In genomic region chr10:14904316-14904732, GRCh38 we compare ENCODE assay signal across 8 cellular contexts. TPM values are rescaled to one million over a fixed set of nuclear protein-coding genes. Genes with fewer than 3 reads are reported as not detected.
A peak's percentile ranks its signal among the peaks of the same experiment; 100 is the strongest.
DNase-seq lines count a peak whose midpoint lies in the region; ATAC-seq and TF ChIP-seq lines count a peak whose summit lies in the region.

No MANE protein-coding gene starts in this region.

- TF ChIP-seq RAD21 in Ishikawa (IDR thresholded peaks at IDR 0.05; ENCODE audit: low read depth), result peak; percentile 8; the same call in 1 of the 2 replicates

- DNase-seq in stimulated activated CD4-positive, alpha-beta T cell treated with anti-CD3 and anti-CD28 coated beads, Interleukin-4, amount 100 ng/mL, for 24 hours, result peak; percentile 25
- no peak for DNase-seq in stimulated activated CD4-positive, alpha-beta T cell treated with anti-CD3 and anti-CD28 coated beads, Interleukin-2, amount 100 ng/mL, for 24 hours
- DNase-seq in adipocyte (ENCODE audit: low read depth) (peak; percentile 55), kidney epithelial cell (ENCODE audit: low read depth) (no peak), NK-92 (lab: John Stamatoyannopoulos, UW; ENCODE audit: unreplicated experiment) (no peak)

- H3K36me3 ChIP-seq in adipocyte (ENCODE audit: control insufficient read depth, insufficient read depth, low read length, severe bottlenecking) (peaks cover 48% of the 10 kb centered on the region), kidney epithelial cell (ENCODE audit: control insufficient read depth, insufficient read depth, low read length) (no peaks in the 10 kb centered on the region)

- no peak for ATAC-seq in GM19324 (IDR thresholded peaks at IDR 0.05; ENCODE audit: low FRiP score, unreplicated experiment)
- ATAC-seq in GM18511 (IDR thresholded peaks at IDR 0.05; ENCODE audit: unreplicated experiment), result no peak

- H3K4me3 ChIP-seq in adipocyte (ENCODE audit: low read length), result no peak overlapping the region
- no peak overlapping the region for H3K4me3 ChIP-seq in kidney epithelial cell (ENCODE audit: low read depth, low read length)

- peaks cover 8% of the 10 kb centered on the region for H3K9me3 ChIP-seq in adipocyte (ENCODE audit: control insufficient read depth, low read length)

- peak; percentile 51 for TF ChIP-seq CTCF in kidney epithelial cell (IDR thresholded peaks at IDR 0.05; ENCODE audit: insufficient read depth, low read length, poor library complexity, severe bottlenecking)

- no peaks in the 10 kb centered on the region for H3K4me1 ChIP-seq in adipocyte (ENCODE audit: control insufficient read depth, insufficient read depth, low read length)

- H3K27me3 ChIP-seq in adipocyte (replicated peaks; ENCODE audit: control insufficient read depth, insufficient read depth, low read length) (no peaks in the 10 kb centered on the region), kidney epithelial cell (ENCODE audit: control insufficient read depth, insufficient read depth, low read length) (no peaks in the 10 kb centered on the region)

- no peak overlapping the region for H3K9ac ChIP-seq in adipocyte (ENCODE audit: low read length)

- no peak for TF ChIP-seq EP300 in Ishikawa (IDR thresholded peaks at IDR 0.05; ENCODE audit: borderline replicate concordance)

TF ChIP-seq in Ishikawa, 13 proteins besides CTCF, POLR2A, EP300 and RAD21:
- TF ChIP-seq NFIC (IDR thresholded peaks at IDR 0.05) (no peak), CEBPB (IDR thresholded peaks at IDR 0.05) (no peak), YY1 (IDR thresholded peaks at IDR 0.05; ENCODE audit: low read depth) (no peak), MAX (IDR thresholded peaks at IDR 0.05) (no peak), TEAD4 (IDR thresholded peaks at IDR 0.05) (no peak), FOXM1 (IDR thresholded peaks at IDR 0.05; ENCODE audit: borderline replicate concordance, low read depth) (no peak), TCF12 (IDR thresholded peaks at IDR 0.05; ENCODE audit: low read depth) (no peak), TAF1 (IDR thresholded peaks at IDR 0.05; ENCODE audit: low read depth) (no peak), EGR1 (IDR thresholded peaks at IDR 0.05) (no peak), CREB1 (IDR thresholded peaks at IDR 0.05; ENCODE audit: low read depth) (no peak), ZBTB7A (IDR thresholded peaks at IDR 0.05; ENCODE audit: low read depth) (no peak), REST (IDR thresholded peaks at IDR 0.05; ENCODE audit: low read depth) (no peak)

RNA-seq across cellular contexts. Expression of gene SUV39H2, which starts 25.7 kb away (rescaled TPM):
- 6.9 and 11.7 TPM in 2 replicates for total RNA-seq in kidney epithelial cell

RNA-seq across cellular contexts. Expression of gene DCLRE1C, which starts 49.6 kb away (rescaled TPM):
- 10.3 and 12.2 TPM in 2 replicates for total RNA-seq in kidney epithelial cell

RNA-seq across cellular contexts. Expression of gene MEIG1, which starts 54.9 kb away (rescaled TPM):
- 1.5 TPM in 1 of 2 replicates, not detected in the other for total RNA-seq in kidney epithelial cell

Comparison
In these comparisons a context has a peak if more than half of its experiments do, and no peak if none do; other contexts are left out.
1. DNase-seq: peak in stimulated activated CD4-positive, alpha-beta T cell treated with anti-CD3 and anti-CD28 coated beads, Interleukin-4, amount 100 ng/mL, for 24 hours (single experiment) and adipocyte (single experiment); none in stimulated activated CD4-positive, alpha-beta T cell treated with anti-CD3 and anti-CD28 coated beads, Interleukin-2, amount 100 ng/mL, for 24 hours (0 of 2), kidney epithelial cell (single experiment) and NK-92 (single experiment).